Comparison of ENCODE assay signal across 22 cellular contexts in the genomic region with DNA sequence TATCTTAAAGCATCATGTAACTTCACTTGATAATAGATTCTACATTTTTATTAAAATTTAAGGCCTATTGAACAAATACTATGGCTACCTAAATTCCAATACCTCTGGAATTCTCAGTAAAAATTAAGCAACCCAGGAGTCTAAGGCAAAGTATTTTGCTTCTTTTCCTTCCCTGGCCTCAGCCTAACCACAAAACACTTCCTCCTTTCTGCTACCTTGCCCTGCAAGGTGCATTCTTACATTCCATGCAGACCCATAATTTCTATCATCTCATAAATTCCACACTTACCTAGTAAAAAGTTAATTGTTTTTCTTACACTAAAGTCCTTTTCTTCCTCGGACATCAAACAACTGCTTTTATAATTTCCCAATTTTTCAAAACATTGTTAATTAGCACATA. TPM values are rescaled to one million over a fixed set of nuclear protein-coding genes. Genes with fewer than 3 reads are reported as not detected.
A peak's percentile ranks its signal among the peaks of the same experiment; 100 is the strongest.
DNase-seq lines count a peak whose midpoint lies in the region; ATAC-seq, FAIRE-seq and TF ChIP-seq lines count a peak whose summit lies in the region.
"Had no signal": no experiment of that assay in that cellular context is flagged by ENCODE, and none has a peak within 500 bp of the region (broad histone marks: within the 10 kb centered on the region; RNA-seq: fewer than 3 reads in every experiment).

No MANE protein-coding gene starts in this region.

- POLR2A ChIA-PET in SK-N-SH (lab: Yijun Ruan, JAX): no interaction called here
- POLR2A ChIA-PET in PC-9 (lab: Charles Lee; ENCODE audit: unreplicated experiment): no interaction called here

- H3K9me2 ChIP-seq in SK-N-SH (no peaks in the 10 kb centered on the region), PC-9 (ENCODE audit: insufficient read depth) (no peaks in the 10 kb centered on the region)

- H3K9me1 ChIP-seq in keratinocyte (ENCODE audit: control insufficient read depth, extremely low read depth, insufficient read depth, low read length): peaks cover 2% of the 10 kb centered on the region

- no peak for ATAC-seq in SK-N-SH treated with all-trans-retinoic acid at 6 μM for 48 hours
- ATAC-seq in left lung: no peak
- ATAC-seq: HCT116 had no signal

- H4K20me1 ChIP-seq in SK-N-SH (ENCODE audit: insufficient read depth): peaks cover 48% of the 10 kb centered on the region
- H4K20me1 ChIP-seq in PC-9 (ENCODE audit: insufficient read depth): peaks cover 3% of the 10 kb centered on the region; the same call in 1 of the 2 replicates
- H4K20me1 ChIP-seq in keratinocyte (ENCODE audit: control insufficient read depth, extremely low read depth, insufficient read depth, low read length): peaks cover 4% of the 10 kb centered on the region

- dilution Hi-C loops in keratinocyte (cut with MboI; ENCODE audit: extremely low pct_ligation_motif_present, low sequenced_read_pairs): no loop called here

- peak; percentile 13 for FAIRE-seq in keratinocyte (lab: Jason Lieb, UNC)
- FAIRE-seq: GM12892 had no signal

- H3K27ac ChIP-seq in SK-N-SH (ENCODE audit: low read depth in 2 of 2, low read length in 1 of 2) (peak overlapping the region in 1 of 2 experiments; percentile 25; a peak in 1 of 4 replicates), PC-9 (peak overlapping the region; percentile 78), keratinocyte (ENCODE audit: control insufficient read depth, insufficient read depth, low read length) (no peak overlapping the region), left lung (peak overlapping the region in 1 of 2 donors; percentile 29)
- H3K27ac ChIP-seq: 22Rv1, GM23248 had no signal

- H3K4me2 ChIP-seq in SK-N-SH: 0 out of 2 replicates have a peak overlapping the region, but pooled peaks have one; percentile 16
- H3K4me2 ChIP-seq in PC-9: peak overlapping the region; percentile 98
- peak overlapping the region; percentile 46 for H3K4me2 ChIP-seq in keratinocyte (ENCODE audit: control insufficient read depth, extremely low read depth, insufficient read depth, low read depth, low read length)

- H2AFZ ChIP-seq in SK-N-SH (ENCODE audit: low read depth) (no peak overlapping the region), PC-9 (no peak overlapping the region), keratinocyte (ENCODE audit: control insufficient read depth, low read length) (no peak overlapping the region)
- H2AFZ ChIP-seq: GM23248 had no signal

- H3K4me3 ChIP-seq in SK-N-SH (ENCODE audit: low read depth in 2 of 2, low read length in 1 of 2): no peak overlapping the region
- peak overlapping the region; percentile 26; the same call in 1 of the 2 replicates for H3K4me3 ChIP-seq in PC-9
- H3K4me3 ChIP-seq in keratinocyte (ENCODE audit: control insufficient read depth in 2 of 3, extremely low read depth in 1 of 3, insufficient read depth in 2 of 3, low read depth in 1 of 3, low read length in 3 of 3): no peak overlapping the region
- H3K4me3 ChIP-seq in left lung: no peak overlapping the region
- H3K4me3 ChIP-seq: GM23248 had no signal

- H3K9me3 ChIP-seq in SK-N-SH (no peaks in the 10 kb centered on the region), PC-9 (ENCODE audit: insufficient read depth, low read depth) (no peaks in the 10 kb centered on the region), keratinocyte (ENCODE audit: control insufficient read depth, low read depth, low read length) (no peaks in the 10 kb centered on the region), left lung (no peaks in the 10 kb centered on the region)
- H3K9me3 ChIP-seq: BE2C had no signal

- peaks cover 21 to 46% of the 10 kb centered on the region in 2 experiments; a peak in 3 of 4 replicates for H3K4me1 ChIP-seq in SK-N-SH (ENCODE audit: control insufficient read depth in 1 of 2, insufficient read depth in 2 of 2, low read depth in 1 of 2, low read length in 1 of 2)
- H3K4me1 ChIP-seq in PC-9 (replicated peaks; ENCODE audit: insufficient read depth): peaks cover 45% of the 10 kb centered on the region
- peaks cover 39% of the 10 kb centered on the region for H3K4me1 ChIP-seq in keratinocyte (ENCODE audit: control insufficient read depth, extremely low read depth, insufficient read depth, low read length)
- peaks cover 0 to 64% of the 10 kb centered on the region in 2 donors for H3K4me1 ChIP-seq in left lung

- WGBS in SK-N-SH (ENCODE audit: low lambda C conversion rate): 90% methylated on average over 1 of the region's 1 CpG

- H3F3A ChIP-seq in SK-N-SH (replicated peaks; ENCODE audit: insufficient read depth) (no peaks in the 10 kb centered on the region), PC-9 (ENCODE audit: insufficient read depth, low read depth) (peaks cover 26% of the 10 kb centered on the region)

- TF ChIP-seq CTCF in SK-N-SH (IDR thresholded peaks at IDR 0.05) (no peak), PC-9 (conservative IDR thresholded peaks at IDR 0.05) (no peak), keratinocyte (optimal IDR thresholded peaks at IDR 0.05 in 1 of 3, IDR thresholded peaks at IDR 0.05 in 1 of 3, conservative IDR thresholded peaks at IDR 0.05 in 1 of 3; ENCODE audit: extremely low read depth in 1 of 3, insufficient read depth in 2 of 3, low read length in 3 of 3) (no peak), left lung (IDR thresholded peaks at IDR 0.05) (no peak)

- H3K36me3 ChIP-seq in SK-N-SH (replicated peaks in 1 of 2; ENCODE audit: control insufficient read depth in 1 of 2, insufficient read depth in 2 of 2, low read length in 1 of 2) (no peaks in the 10 kb centered on the region), PC-9 (ENCODE audit: low read depth) (peaks cover 6% of the 10 kb centered on the region; the same call in 1 of the 2 replicates), keratinocyte (ENCODE audit: control insufficient read depth in 2 of 2, extremely low read depth in 1 of 2, insufficient read depth in 2 of 2, low read length in 2 of 2) (no peaks in the 10 kb centered on the region), left lung (no peaks in the 10 kb centered on the region)
- H3K36me3 ChIP-seq: BE2C had no signal

- H3K79me2 ChIP-seq in SK-N-SH (ENCODE audit: insufficient read depth) (peaks cover 93% of the 10 kb centered on the region), PC-9 (ENCODE audit: low read depth) (peaks cover 83% of the 10 kb centered on the region), keratinocyte (ENCODE audit: control insufficient read depth, insufficient read depth, low read length) (peaks cover 81% of the 10 kb centered on the region)

- no peak for TF ChIP-seq EP300 in SK-N-SH (IDR thresholded peaks at IDR 0.05; ENCODE audit: borderline replicate concordance in 1 of 2, low read depth in 1 of 2, low read length in 1 of 2)

- no TSS peak for BruUV-seq in PC-9 (replicated peaks; lab: Mats Ljungman, UMichigan)

- no peak for TF ChIP-seq RAD21 in SK-N-SH (IDR thresholded peaks at IDR 0.05; ENCODE audit: low read length)

- H3K9ac ChIP-seq in SK-N-SH: no peak overlapping the region
- H3K9ac ChIP-seq in keratinocyte (ENCODE audit: control insufficient read depth, extremely low read depth, insufficient read depth, low read length): no peak overlapping the region
- H3K9ac ChIP-seq: GM23248 had no signal

- CTCF ChIA-PET in SK-N-SH (lab: Yijun Ruan, JAX): interaction anchor here (1.7 kb wide), 1 partner anchor 140 kb away, joined by 5 read pairs; no protein-coding TSS in a partner anchor
- CTCF ChIA-PET in PC-9 (lab: Charles Lee): no interaction called here

- intact Hi-C loops in PC-9 (cut with micrococcal nuclease; ENCODE audit: unreplicated experiment): loop anchor here (5.0 to 10.0 kb wide), 3 partner anchors 57 to 335 kb away; no protein-coding TSS in a partner anchor
- intact Hi-C loops in left lung (cut with DNase I): no loop called here

- DNase-seq in SK-N-SH: no peak
- DNase-seq in PC-9: peak in 1 of 2 experiments; percentile 93
- DNase-seq in keratinocyte (ENCODE audit: low read depth, low spot score): no peak
- peak; percentile 53 for DNase-seq in renal cortical epithelial cell (ENCODE audit: low read depth)
- no peak for DNase-seq in left lung
- DNase-seq in RPMI8226: no peak
- DNase-seq in NCI-H82 (lab: John Stamatoyannopoulos, UW): no peak
- DNase-seq: CD8-positive, alpha-beta memory T cell; DND-41; GDM1; KG1; NCI-H1105; NCI-H1694; NCI-H2107; NCI-H345; NCI-H526 treated with DMSO at 0.1 percent for 48 hours had no signal

- H3K27me3 ChIP-seq in SK-N-SH (ENCODE audit: insufficient read depth) (no peaks in the 10 kb centered on the region), PC-9 (ENCODE audit: insufficient read depth, low read depth) (no peaks in the 10 kb centered on the region), keratinocyte (ENCODE audit: control insufficient read depth, extremely low read depth, insufficient read depth, low read length) (no peaks in the 10 kb centered on the region), left lung (no peaks in the 10 kb centered on the region)
- H3K27me3 ChIP-seq: BE2C had no signal

TF ChIP-seq in SK-N-SH, 30 proteins besides CTCF, POLR2A, EP300 and RAD21 (continues in another document):
- TF ChIP-seq ELF1 (IDR thresholded peaks at IDR 0.05) (no peak), TAF1 (IDR thresholded peaks at IDR 0.05; ENCODE audit: borderline replicate concordance, low read depth, low read length) (no peak), TEAD4 (IDR thresholded peaks at IDR 0.05; ENCODE audit: borderline replicate concordance, insufficient read depth) (no peak), RCOR1 (IDR thresholded peaks at IDR 0.05; ENCODE audit: low read length) (no peak), SIN3A (IDR thresholded peaks at IDR 0.05; ENCODE audit: borderline replicate concordance, low read depth, low read length) (no peak)

TF ChIP-seq in SK-N-SH treated with all-trans-retinoic acid at 6 μM for 48 hours, 23 proteins besides CTCF, POLR2A, EP300 and RAD21 (continues in another document):
- TF ChIP-seq CSDC2 (CRISPR knock-in tag; IDR thresholded peaks at IDR 0.05) (no peak), ZNF70 (CRISPR knock-in tag; IDR thresholded peaks at IDR 0.05) (no peak), OSR1 (CRISPR knock-in tag; IDR thresholded peaks at IDR 0.05) (no peak), ZFP3 (CRISPR knock-in tag; IDR thresholded peaks at IDR 0.05) (no peak), BACH2 (CRISPR knock-in tag; IDR thresholded peaks at IDR 0.05; ENCODE audit: borderline replicate concordance) (no peak), PPARA (CRISPR knock-in tag; IDR thresholded peaks at IDR 0.05; ENCODE audit: borderline replicate concordance) (no peak), ZC3H10 (CRISPR knock-in tag; IDR thresholded peaks at IDR 0.05) (no peak)

RNA-seq across cellular contexts. Expression of a gene that starts 3.7 kb away (rescaled TPM):
- 33.9 and 41.3 TPM in 2 replicates for polyA plus RNA-seq in SK-N-SH (2012; rRNA removed)
- polyA plus RNA-seq in SK-N-SH (2012; cell fraction: cytosol; rRNA removed): 32.1 and 33.3 TPM in 2 replicates
- 63.1 and 166 TPM in 2 replicates for polyA plus RNA-seq in SK-N-SH (2012; cell fraction: nucleus; rRNA removed)
- 45.3 and 57.7 TPM in 2 replicates for total RNA-seq in PC-9 (2021)
- 64.2 to 121 TPM (median 79.7 TPM) in 3 replicates for polyA plus RNA-seq in keratinocyte
- 36.1 TPM for polyA plus RNA-seq in keratinocyte (2011; ENCODE audit: low read depth)
- 28.2 and 52.9 TPM in 2 replicates for polyA plus RNA-seq in keratinocyte (2011; cell fraction: cytosol; rRNA removed)
- polyA plus RNA-seq in keratinocyte (2011; cell fraction: nucleus; rRNA removed): 118 and 141 TPM in 2 replicates
- polyA plus RNA-seq in keratinocyte (2012; ENCODE audit: low replicate concordance): 53.7 and 67.9 TPM in 2 replicates
- 57.4 to 143 TPM (median 59.2 TPM) in 3 replicates for polyA minus RNA-seq in keratinocyte
- 15.0 TPM for polyA minus RNA-seq in keratinocyte (2011; cell fraction: cytosol; rRNA and poly(A)+ RNA removed)
- 39.1 and 116 TPM in 2 replicates for polyA minus RNA-seq in keratinocyte (2011; cell fraction: nucleus; rRNA and poly(A)+ RNA removed)
- 29.0 and 47.0 TPM in 2 replicates for total RNA-seq in renal cortical epithelial cell
- total RNA-seq in left lung: 10 to 100 TPM; 32.7 to 32.9 TPM

Comparison
In these comparisons a context has a peak if more than half of its experiments do, and no peak if none do; other contexts are left out.
1. H3K4me2 ChIP-seq: peak in every context shown above with its lines; median percentile 98 in PC-9; 46 in keratinocyte; 16 in SK-N-SH.